ENCODE assay signal across 23 cellular contexts in the genomic region with DNA sequence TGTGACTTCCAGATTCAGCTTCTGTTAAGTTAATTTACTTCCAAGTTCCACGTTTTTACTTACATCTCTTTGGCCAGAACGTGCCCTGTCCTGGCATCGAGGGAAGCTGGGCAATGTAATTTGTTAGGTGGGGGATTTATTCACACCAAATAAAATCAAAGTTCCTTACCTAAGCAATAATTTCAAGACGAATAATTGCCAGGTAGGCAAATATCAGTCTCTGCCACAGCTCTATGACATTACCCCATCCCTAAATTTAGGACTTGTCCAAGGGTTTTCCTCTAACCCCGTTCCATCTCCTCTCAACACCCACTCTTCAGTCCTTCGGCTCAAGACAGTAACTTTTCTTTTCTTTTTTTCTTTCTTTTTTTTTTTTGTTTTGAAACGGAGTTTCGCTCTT. TPM values are rescaled to one million over a fixed set of nuclear protein-coding genes. Genes with fewer than 3 reads are reported as not detected.
DNase-seq lines count a peak whose midpoint lies in the region; ATAC-seq, FAIRE-seq and TF ChIP-seq lines count a peak whose summit lies in the region.
"Had no signal": no experiment of that assay in that cellular context is flagged by ENCODE, and none has a peak within 500 bp of the region (broad histone marks: within the 10 kb centered on the region; RNA-seq: fewer than 3 reads in every experiment).

No MANE protein-coding gene starts in this region.

- H3K4me1 Mint-ChIP-seq in GM23338 = peaks cover 3% of the 10 kb centered on the region; the same call in 1 of the 3 replicates
- no peaks in the 10 kb centered on the region for H3K4me1 Mint-ChIP-seq in effector memory CD8-positive, alpha-beta T cell (ENCODE audit: low read depth in 2 of 2)
- H3K4me1 Mint-ChIP-seq: CD14-positive monocyte; CD4-positive, alpha-beta memory T cell; CD4-positive, CD25-positive, alpha-beta regulatory T cell; CD8-positive, alpha-beta memory T cell had no signal

- no peak overlapping the region for H3K27ac Mint-ChIP-seq in GM23338
- H3K27ac Mint-ChIP-seq in effector memory CD8-positive, alpha-beta T cell = no peak overlapping the region
- H3K27ac Mint-ChIP-seq: CD4-positive, alpha-beta memory T cell; CD4-positive, CD25-positive, alpha-beta regulatory T cell; CD8-positive, alpha-beta memory T cell had no signal

- TF ChIP-seq RAD21 in HepG2 (CRISPR knock-in tag; IDR thresholded peaks at IDR 0.05) (no peak), K562 (CRISPR knock-in tag; conservative IDR thresholded peaks at IDR 0.05 in 1 of 2, IDR thresholded peaks at IDR 0.05 in 1 of 2) (no peak)

- no peaks in the 10 kb centered on the region for H3K36me3 Mint-ChIP-seq in GM23338 (ENCODE audit: low read depth)
- no peaks in the 10 kb centered on the region for H3K36me3 Mint-ChIP-seq in effector memory CD8-positive, alpha-beta T cell (ENCODE audit: insufficient read depth)
- H3K36me3 Mint-ChIP-seq: CD14-positive monocyte; CD4-positive, alpha-beta memory T cell; CD4-positive, CD25-positive, alpha-beta regulatory T cell; CD8-positive, alpha-beta memory T cell had no signal

- peaks cover 2% of the 10 kb centered on the region for H3K27me3 Mint-ChIP-seq in GM23338 (ENCODE audit: insufficient read depth, low read depth, poor library complexity)
- H3K27me3 Mint-ChIP-seq in effector memory CD8-positive, alpha-beta T cell = no peaks in the 10 kb centered on the region
- H3K27me3 Mint-ChIP-seq: CD4-positive, alpha-beta memory T cell; CD4-positive, CD25-positive, alpha-beta regulatory T cell; CD8-positive, alpha-beta memory T cell had no signal

- no peaks in the 10 kb centered on the region for H3F3A ChIP-seq in GM23338 (replicated peaks; ENCODE audit: low read depth)

- H2AFZ ChIP-seq in HepG2 (ENCODE audit: low read length) = no peak overlapping the region
- peak overlapping the region; percentile 56; the same call in 1 of the 2 replicates for H2AFZ ChIP-seq in GM23338
- no peak overlapping the region for H2AFZ ChIP-seq in K562 (ENCODE audit: low read depth, low read length)

- H3K4me3 Mint-ChIP-seq in GM23338 = no peak overlapping the region
- H3K4me3 Mint-ChIP-seq in effector memory CD8-positive, alpha-beta T cell = no peak overlapping the region
- H3K4me3 Mint-ChIP-seq: CD14-positive monocyte; CD4-positive, alpha-beta memory T cell; CD4-positive, CD25-positive, alpha-beta regulatory T cell; CD8-positive, alpha-beta memory T cell had no signal

- CTCF ChIA-PET in HepG2 (lab: Yijun Ruan, JAX; ENCODE audit: low intra/inter-chr PET ratio, low total read pairs) (no interaction called here), K562 (lab: Yijun Ruan, JAX; ENCODE audit: low intra/inter-chr PET ratio) (no interaction called here)

- FAIRE-seq in HepG2 (lab: Jason Lieb, UNC) (no peak), K562 (lab: Jason Lieb, UNC) (no peak)
- FAIRE-seq: D721Med, GM12878, GM19239 had no signal

- peaks cover 0 to 12% of the 10 kb centered on the region in 2 experiments; a peak in 1 of 5 replicates for H3K27me3 ChIP-seq in HepG2 (ENCODE audit: control insufficient read depth in 1 of 2, insufficient read depth in 2 of 2, low read length in 2 of 2)
- no peaks in the 10 kb centered on the region for H3K27me3 ChIP-seq in right lobe of liver
- no peaks in the 10 kb centered on the region for H3K27me3 ChIP-seq in GM23338 (ENCODE audit: insufficient read depth)
- peaks cover 2 to 4% of the 10 kb centered on the region in 2 experiments; a peak in 1 of 5 replicates for H3K27me3 ChIP-seq in K562 (ENCODE audit: control insufficient read depth in 2 of 2, insufficient read depth in 2 of 2, low read length in 2 of 2)
- H3K27me3 ChIP-seq: BE2C, BLaER1 had no signal

- H3K36me3 ChIP-seq in HepG2 (replicated peaks in 1 of 2; ENCODE audit: control insufficient read depth in 1 of 2, insufficient read depth in 2 of 2, low read length in 2 of 2) = no peaks in the 10 kb centered on the region
- no peaks in the 10 kb centered on the region for H3K36me3 ChIP-seq in right lobe of liver
- no peaks in the 10 kb centered on the region for H3K36me3 ChIP-seq in GM23338 (ENCODE audit: insufficient read depth)
- no peaks in the 10 kb centered on the region for H3K36me3 ChIP-seq in K562 (ENCODE audit: control insufficient read depth, insufficient read depth, low read length)
- H3K36me3 ChIP-seq: BE2C, BLaER1 had no signal

- DNase-seq in HepG2 (ENCODE audit: low spot score) (no peak), right lobe of liver (no peak), GM23338 (ENCODE audit: low spot score) (no peak), K562 (ENCODE audit: extremely low read depth in 1 of 4, low spot score in 3 of 4) (no peak)
- DNase-seq in activated CD8-positive, alpha-beta memory T cell treated with anti-CD3 and anti-CD28 coated beads, Interleukin-2, amount 50 U/mL, for 4 hours = no peak
- DNase-seq in effector memory CD8-positive, alpha-beta T cell = no peak
- DNase-seq: ACHN; BE2C; C1 segment of cervical spinal cord; Calu3; CD4-positive, alpha-beta memory T cell; CD4-positive, CD25-positive, alpha-beta regulatory T cell; CD8-positive, alpha-beta memory T cell; COR-L47; DMS79 treated with DMSO at 0.1 percent for 48 hours; GDM1 had no signal

- POLR2A ChIA-PET in HepG2 (lab: Yijun Ruan, JAX) = no interaction called here
- POLR2A ChIA-PET in K562 (lab: Yijun Ruan, JAX) = interaction anchor here (0.6 kb wide), 1 partner anchor 849 kb away, joined by 3 read pairs; no protein-coding TSS in a partner anchor

- no peaks in the 10 kb centered on the region for H3K79me2 ChIP-seq in HepG2 (ENCODE audit: insufficient read depth, low read length)
- H3K79me2 ChIP-seq in GM23338 (replicated peaks; ENCODE audit: insufficient read depth) = no peaks in the 10 kb centered on the region
- H3K79me2 ChIP-seq in K562 (ENCODE audit: control insufficient read depth, insufficient read depth, low read length) = no peaks in the 10 kb centered on the region

- BruUV-seq in HepG2 (replicated peaks; lab: Mats Ljungman, UMichigan) (no TSS peak), K562 (replicated peaks; lab: Mats Ljungman, UMichigan) (no TSS peak)

- H3K27ac ChIP-seq in HepG2 (ENCODE audit: extremely low read length, insufficient read depth, low read length) (no peak overlapping the region), right lobe of liver (no peak overlapping the region), GM23338 (ENCODE audit: low read depth) (no peak overlapping the region), K562 (ENCODE audit: extremely low read depth, low read depth, low read length) (no peak overlapping the region)
- H3K27ac ChIP-seq: 22Rv1, BLaER1 had no signal

- H3K9me3 Mint-ChIP-seq in GM23338 = no peaks in the 10 kb centered on the region
- H3K9me3 Mint-ChIP-seq in effector memory CD8-positive, alpha-beta T cell = peaks cover 0 to 10% of the 10 kb centered on the region in 2 donors

- H4K20me1 ChIP-seq in HepG2 (ENCODE audit: insufficient read depth, low read length) = no peaks in the 10 kb centered on the region
- H4K20me1 ChIP-seq in GM23338 (replicated peaks; ENCODE audit: insufficient read depth) = no peaks in the 10 kb centered on the region
- H4K20me1 ChIP-seq in K562 (replicated peaks; ENCODE audit: control insufficient read depth, insufficient read depth, low read length) = no peaks in the 10 kb centered on the region
- H4K20me1 ChIP-seq: BLaER1 had no signal

- H3K4me1 ChIP-seq in HepG2 (ENCODE audit: insufficient read depth, low read length) (no peaks in the 10 kb centered on the region), right lobe of liver (no peaks in the 10 kb centered on the region), GM23338 (ENCODE audit: insufficient read depth) (no peaks in the 10 kb centered on the region), K562 (replicated peaks in 1 of 2; ENCODE audit: control insufficient read depth in 2 of 2, insufficient read depth in 2 of 2, low read length in 2 of 2) (no peaks in the 10 kb centered on the region)
- H3K4me1 ChIP-seq: BE2C, BLaER1 had no signal

- H3K9me2 ChIP-seq in GM23338 (ENCODE audit: insufficient read depth) = no peaks in the 10 kb centered on the region

- H3K9me1 ChIP-seq in K562 (ENCODE audit: control insufficient read depth, insufficient read depth, low read length) = no peaks in the 10 kb centered on the region

- H3K9ac ChIP-seq in HepG2 (ENCODE audit: insufficient read depth, low read depth, low read length) (no peak overlapping the region), K562 (ENCODE audit: insufficient read depth in 1 of 2, low read depth in 2 of 2, low read length in 2 of 2) (no peak overlapping the region)
- H3K9ac ChIP-seq: BLaER1 had no signal

- no peak overlapping the region for H3K4me3 ChIP-seq in HepG2 (replicated peaks in 1 of 3; ENCODE audit: insufficient read depth in 1 of 3, low read depth in 2 of 3, low read length in 3 of 3)
- no peak overlapping the region for H3K4me3 ChIP-seq in right lobe of liver
- H3K4me3 ChIP-seq in GM23338 = no peak overlapping the region
- no peak overlapping the region for H3K4me3 ChIP-seq in K562
- H3K4me3 ChIP-seq: BLaER1, GM12878 had no signal

- ATAC-seq in HepG2 (no peak), right lobe of liver (no peak), GM23338 (no peak), K562 (no peak)
- no peak for ATAC-seq in effector memory CD8-positive, alpha-beta T cell (replicated peaks)
- ATAC-seq: GM12878 had no signal

- TF ChIP-seq CTCF in HepG2 (CRISPR knock-in tag; IDR thresholded peaks at IDR 0.05) (no peak), right lobe of liver (IDR thresholded peaks at IDR 0.05) (no peak), GM23338 (conservative IDR thresholded peaks at IDR 0.05; ENCODE audit: low read depth in 2 of 2) (no peak), K562 (IDR thresholded peaks at IDR 0.05 in 2 of 3, conservative IDR thresholded peaks at IDR 0.05 in 1 of 3; ENCODE audit: insufficient read depth in 2 of 3, low read depth in 1 of 3, low read length in 3 of 3) (no peak)

- in situ Hi-C loops in HepG2 (cut with HindIII; ENCODE audit: extremely low pct_ligation_motif_present, low pct_unique_long_range_greater_than_20kb) = loop anchor here (25.0 kb wide), 1 partner anchor 119 kb away; no protein-coding TSS in a partner anchor
- in situ Hi-C loops in K562 (cut with MboI) = no loop called here

- intact Hi-C loops in HepG2 (cut with micrococcal nuclease; ENCODE audit: unreplicated experiment) = no loop called here
- intact Hi-C loops in right lobe of liver (cut with DNase I) = no loop called here
- intact Hi-C loops in K562 (cut with micrococcal nuclease) = no loop called here

- WGBS in HepG2 (ENCODE audit: low lambda C conversion rate) = 49% methylated on average over 8 of the region's 8 CpGs
- 61% methylated on average over 8 of the region's 8 CpGs for WGBS in right lobe of liver (ENCODE audit: insufficient coverage, low coverage, low lambda C conversion rate, missing lambda C conversion rate)
- 1% methylated on average over 8 of the region's 8 CpGs for WGBS in K562 (ENCODE audit: insufficient coverage, low coverage, missing lambda C conversion rate)

- TF ChIP-seq POLR2A in HepG2 (IDR thresholded peaks at IDR 0.05; ENCODE audit: insufficient read depth in 1 of 2, low read depth in 2 of 2, low read length in 2 of 2) (no peak), right lobe of liver (IDR thresholded peaks at IDR 0.05) (no peak), K562 (conservative IDR thresholded peaks at IDR 0.05) (no peak)

- TF ChIP-seq EP300 in HepG2 (IDR thresholded peaks at IDR 0.05; ENCODE audit: low read depth in 2 of 2, low read length in 2 of 2) (no peak), HepG2 (CRISPR knock-in tag; IDR thresholded peaks at IDR 0.05; ENCODE audit: borderline replicate concordance) (no peak), K562 (IDR thresholded peaks at IDR 0.05; ENCODE audit: low read length) (no peak)

- H3K9me3 ChIP-seq in HepG2 (ENCODE audit: low read length) (no peaks in the 10 kb centered on the region), right lobe of liver (no peaks in the 10 kb centered on the region), K562 (replicated peaks; ENCODE audit: control insufficient read depth, insufficient read depth, low read depth, low read length) (no peaks in the 10 kb centered on the region)
- H3K9me3 ChIP-seq: BE2C, BLaER1 had no signal

- H3K4me2 ChIP-seq in HepG2 (ENCODE audit: low read depth, low read length) (no peak overlapping the region), GM23338 (no peak overlapping the region), K562 (ENCODE audit: insufficient read depth, low read length) (no peak overlapping the region)
- H3K4me2 ChIP-seq: BLaER1 had no signal

RNA-seq across cellular contexts. Expression of gene LAMA1, which starts 38.3 kb away (rescaled TPM):
- total RNA-seq in HepG2 (2016; rRNA removed; fragmentation: Illumina TruSeq; extraction: Trizol) (0.44 and 0.52 TPM in 2 replicates), right lobe of liver (under 1 TPM; 0.06 to 0.56 (median 0.29) TPM), K562 (2014; rRNA removed) (not detected in 2 replicates), K562 (2014; rRNA removed; fragmentation: Illumina TruSeq; extraction: Trizol) (not detected in 2 replicates), K562 (2015; rRNA removed; fragmentation: Illumina TruSeq; extraction: Trizol) (not detected in 2 replicates), K562 (2021) (0.04 and 0.18 TPM in 2 replicates)
- total RNA-seq in HepG2 (2016; cell fraction: cytosol; rRNA removed; fragmentation: Illumina TruSeq; extraction: Trizol; ENCODE audit: low read depth) = 0.09 and 0.20 TPM in 2 replicates
- total RNA-seq in HepG2 (2016; cell fraction: insoluble cytoplasmic fraction; rRNA removed; fragmentation: Illumina TruSeq; extraction: Trizol) = 0.28 and 0.43 TPM in 2 replicates
- 0.21 and 0.28 TPM in 2 replicates for total RNA-seq in HepG2 (2016; cell fraction: membrane; rRNA removed; fragmentation: Illumina TruSeq; extraction: Trizol)
- 0.31 and 0.44 TPM in 2 replicates for total RNA-seq in HepG2 (2016; cell fraction: nucleus; rRNA removed; fragmentation: Illumina TruSeq; extraction: Trizol)
- polyA plus RNA-seq in HepG2 (2011; rRNA removed) (0.05 TPM in 2 replicates), GM23338 (2016; fragmentation: Nextera tagmentation; extraction: Ambion mirVana) (14.8 and 15.9 TPM in 2 replicates), K562 (2011; rRNA removed) (not detected in 2 replicates), K562 (2014; fragmentation: Illumina TruSeq; extraction: Trizol) (not detected in 2 replicates), K562 (2014; fragmentation: Nextera tagmentation; extraction: Ambion mirVana) (not detected), K562 (2014; rRNA removed) (not detected in 2 replicates)
- 0.05 and 0.10 TPM in 2 replicates for polyA plus RNA-seq in HepG2 (2011; cell fraction: cytosol; rRNA removed)
- 0.13 and 0.23 TPM in 2 replicates for polyA plus RNA-seq in HepG2 (2011; cell fraction: nucleus; rRNA removed)
- polyA plus RNA-seq in HepG2 (2012) = 0.25 and 0.28 TPM in 2 replicates
- polyA plus RNA-seq in HepG2 (2016; cell fraction: cytosol; fragmentation: Illumina TruSeq; extraction: Trizol; ENCODE audit: low read depth) = 0.09 and 0.20 TPM in 2 replicates
- polyA plus RNA-seq in HepG2 (2016; cell fraction: insoluble cytoplasmic fraction; fragmentation: Illumina TruSeq; extraction: Trizol; ENCODE audit: low read depth) = 0.22 and 0.35 TPM in 2 replicates
- 0.06 and 0.13 TPM in 2 replicates for polyA plus RNA-seq in HepG2 (2016; cell fraction: membrane; fragmentation: Illumina TruSeq; extraction: Trizol; ENCODE audit: low read depth)
- 0.70 and 0.73 TPM in 2 replicates for polyA plus RNA-seq in HepG2 (2016; cell fraction: nucleus; fragmentation: Illumina TruSeq; extraction: Trizol; ENCODE audit: insufficient read depth, low read depth)
- 0.16 and 232 TPM in 2 replicates for polyA minus RNA-seq in HepG2 (2011; rRNA and poly(A)+ RNA removed; ENCODE audit: low replicate concordance)
- polyA minus RNA-seq in HepG2 (2011; cell fraction: cytosol; rRNA and poly(A)+ RNA removed) = 0.59 and 0.97 TPM in 2 replicates
- polyA minus RNA-seq in HepG2 (2011; cell fraction: nucleus; rRNA and poly(A)+ RNA removed) = 0.26 and 0.37 TPM in 2 replicates
- 47.6 and 52.3 TPM in 2 replicates for total RNA-seq in GM23338 (2014; rRNA removed; shearing (Covaris generic))
- not detected in 2 replicates for total RNA-seq in K562 (2011; cell fraction: chromatin; rRNA removed; ENCODE audit: low replicate concordance)
- total RNA-seq in K562 (2011; cell fraction: nucleolus; rRNA removed) = not detected in 2 replicates
- not detected in 2 replicates for total RNA-seq in K562 (2011; cell fraction: nucleoplasm; rRNA removed)
- not detected in 2 replicates for polyA plus RNA-seq in K562 (2011; cell fraction: cytosol; rRNA removed)
- polyA plus RNA-seq in K562 (2011; cell fraction: nucleus; rRNA removed) = 0.01 and 0.06 TPM in 2 replicates
- polyA plus RNA-seq in K562 (2012) = not detected in 2 replicates
- 0.03 TPM in 1 of 2 replicates, not detected in the other for polyA minus RNA-seq in K562 (2011; rRNA and poly(A)+ RNA removed)
- 0.57 and 1.1 TPM in 2 replicates for polyA minus RNA-seq in K562 (2011; cell fraction: cytosol; rRNA and poly(A)+ RNA removed)
- polyA minus RNA-seq in K562 (2011; cell fraction: nucleus; rRNA and poly(A)+ RNA removed) = 0.11 and 0.13 TPM in 2 replicates
- total RNA-seq: A673; Calu3; CD4-positive, alpha-beta memory T cell; CD4-positive, CD25-positive, alpha-beta regulatory T cell; CD8-positive, alpha-beta memory T cell had no signal
- polyA plus RNA-seq: CD14-positive monocyte; CD4-positive, alpha-beta memory T cell; CD4-positive, CD25-positive, alpha-beta regulatory T cell; CD8-positive, alpha-beta memory T cell had no signal

Comparison
In these comparisons a context has a peak if more than half of its experiments do, and no peak if none do; other contexts are left out.
1. RNA of gene LAMA1, which starts 38.3 kb away (total RNA-seq): 47.6 to 52.3 TPM in GM23338; 0.09 to 0.52 TPM in HepG2, 0.06 to 0.56 TPM in right lobe of liver and 0.04 to 0.18 TPM in K562; every median in the first group is over 10 times any median in the second.
2. Of the 241 proteins assayed by ChIP-seq in both HepG2 and K562: peak only in HepG2: MAFF and MAFK; only in K562: none; in both: none; in neither: 239.